13 cellular contexts compared by ENCODE assay signal in genomic region chr15:90425726-90426346, GRCh38. TPM values are rescaled to one million over a fixed set of nuclear protein-coding genes. Genes with fewer than 3 reads are reported as not detected.
DNase-seq lines count a peak whose midpoint lies in the region; ATAC-seq and TF ChIP-seq lines count a peak whose summit lies in the region.
"Had no signal": no experiment of that assay in that cellular context is flagged by ENCODE, and none has a peak within 500 bp of the region (broad histone marks: within the 10 kb centered on the region; RNA-seq: fewer than 3 reads in every experiment).

No MANE protein-coding gene starts in this region.

- H2AK5ac ChIP-seq in IMR-90 (ENCODE audit: low read depth, low read length), result peak overlapping the region; percentile 27

- 0 out of 4 replicates have a peak overlapping the region, but pooled peaks of 1 of the 2 experiments have one; percentile 38 for H4K8ac ChIP-seq in IMR-90 (ENCODE audit: low read depth in 2 of 2, low read length in 2 of 2)

- H3K56ac ChIP-seq in IMR-90 (ENCODE audit: extremely low read depth, insufficient read depth, low read length), result no peak overlapping the region

- peak overlapping the region; percentile 67 for H2AK9ac ChIP-seq in IMR-90 (replicated peaks; ENCODE audit: low read depth, low read length, poor library complexity)

- no peak overlapping the region for H3K23ac ChIP-seq in IMR-90 (ENCODE audit: low read depth, low read length)

- BruUV-seq in IMR-90 (replicated peaks; lab: Mats Ljungman, UMichigan), result no TSS peak

- 0 out of 2 replicates have a peak overlapping the region, but pooled peaks have one; percentile 20 for H3K4ac ChIP-seq in IMR-90 (ENCODE audit: low read depth, low read length)

- no peak for TF ChIP-seq CTCF in IMR-90 (conservative IDR thresholded peaks at IDR 0.05; ENCODE audit: low read depth, low read length)
- TF ChIP-seq CTCF in brain (conservative IDR thresholded peaks at IDR 0.05), result no peak
- TF ChIP-seq CTCF in CD4-positive, alpha-beta T cell (IDR thresholded peaks at IDR 0.05), result no peak

- no peak overlapping the region for H3K9ac ChIP-seq in IMR-90 (ENCODE audit: low read depth, low read length)

- TF ChIP-seq RAD21 in IMR-90 (IDR thresholded peaks at IDR 0.05; ENCODE audit: low read length), result no peak

- in situ Hi-C loops in IMR-90 (cut with MboI; ENCODE audit: low sequenced_read_pairs), result no loop called here

- no peaks in the 10 kb centered on the region for H3K27me3 ChIP-seq in IMR-90 (ENCODE audit: control insufficient read depth, insufficient read depth, low read length)
- no peaks in the 10 kb centered on the region for H3K27me3 ChIP-seq in CD4-positive, alpha-beta T cell (ENCODE audit: control insufficient read depth, insufficient read depth, low read length)
- H3K27me3 ChIP-seq: stomach had no signal

- H3K4me1 ChIP-seq in IMR-90 (ENCODE audit: control insufficient read depth, insufficient read depth, low read length), result peaks cover 10% of the 10 kb centered on the region

- DNase-seq in IMR-90, result no peak
- peak; percentile 64 for DNase-seq in medulla oblongata (ENCODE audit: extremely low spot score)
- no peak for DNase-seq in stimulated activated naive B cell treated with anti-CD40 and anti-IgM and Interleukin-4, amounts not matched to agents 10 μg/mL and 1 μg/mL and 100 μg/mL, for 72 hours
- no peak for DNase-seq in CD4-positive, alpha-beta T cell
- no peak for DNase-seq in NCI-H1092 treated with DMSO at 0.1 percent for 48 hours (lab: John Stamatoyannopoulos, UW)
- DNase-seq: activated T-cell treated with anti-CD3 and anti-CD28 coated beads, Interleukin-2, amount 50 U/mL, for 4 hours; DMS53; naive B cell; NCI-H1930; PC-3; stomach had no signal

- peaks cover 26% of the 10 kb centered on the region for H3K4me1 Mint-ChIP-seq in brain
- H3K4me1 Mint-ChIP-seq in stimulated activated naive B cell treated with anti-CD40 and anti-IgM and Interleukin-4, amounts not matched to agents 10 μg/mL and 1 μg/mL and 100 μg/mL, for 72 hours, result peaks cover 14 to 47% of the 10 kb centered on the region in 2 donors
- H3K4me1 Mint-ChIP-seq in CD4-positive, alpha-beta T cell (ENCODE audit: low read depth), result peaks cover 42% of the 10 kb centered on the region

- H3K27ac ChIP-seq in IMR-90 (ENCODE audit: insufficient read depth, low read length), result no peak overlapping the region
- no peak overlapping the region for H3K27ac ChIP-seq in CD4-positive, alpha-beta T cell (ENCODE audit: low read depth, low read length)
- H3K27ac ChIP-seq: stomach had no signal

- peaks cover 21% of the 10 kb centered on the region for H3K9me1 ChIP-seq in IMR-90 (ENCODE audit: insufficient read depth, low read length)

- no peaks in the 10 kb centered on the region for H3K27me3 Mint-ChIP-seq in brain
- H3K27me3 Mint-ChIP-seq in stimulated activated naive B cell treated with anti-CD40 and anti-IgM and Interleukin-4, amounts not matched to agents 10 μg/mL and 1 μg/mL and 100 μg/mL, for 72 hours, result no peaks in the 10 kb centered on the region
- H3K27me3 Mint-ChIP-seq in CD4-positive, alpha-beta T cell, result no peaks in the 10 kb centered on the region
- H3K27me3 Mint-ChIP-seq: naive B cell had no signal

- peaks cover 38% of the 10 kb centered on the region for H3K36me3 Mint-ChIP-seq in brain
- peaks cover 19 to 25% of the 10 kb centered on the region in 2 donors for H3K36me3 Mint-ChIP-seq in stimulated activated naive B cell treated with anti-CD40 and anti-IgM and Interleukin-4, amounts not matched to agents 10 μg/mL and 1 μg/mL and 100 μg/mL, for 72 hours
- peaks cover 51% of the 10 kb centered on the region for H3K36me3 Mint-ChIP-seq in CD4-positive, alpha-beta T cell (ENCODE audit: low read depth)

- H3K27ac Mint-ChIP-seq in brain, result peak overlapping the region in 4 of 5 experiments; percentile 11 to 90 (median 70)
- peak overlapping the region; percentile 28 for H3K27ac Mint-ChIP-seq in stimulated activated naive B cell treated with anti-CD40 and anti-IgM and Interleukin-4, amounts not matched to agents 10 μg/mL and 1 μg/mL and 100 μg/mL, for 72 hours
- no peak overlapping the region for H3K27ac Mint-ChIP-seq in CD4-positive, alpha-beta T cell

- dilution Hi-C loops in IMR-90 (cut with HindIII; ENCODE audit: low sequenced_read_pairs, unreplicated experiment), result no loop called here

- H4K20me1 ChIP-seq in IMR-90 (ENCODE audit: insufficient read depth, low read length), result peaks cover 40% of the 10 kb centered on the region

- no peak overlapping the region for H2BK120ac ChIP-seq in IMR-90 (ENCODE audit: low read depth, low read length)

- no peak overlapping the region for H4K5ac ChIP-seq in IMR-90 (ENCODE audit: low read depth, low read length)

- CTCF ChIA-PET in IMR-90 (lab: Yijun Ruan, JAX), result no interaction called here
- CTCF ChIA-PET in CD4-positive, alpha-beta T cell (lab: Charles Lee), result interaction anchor here (1.0 to 1.4 kb wide), 2 partner anchors 44 to 64 kb away, joined by 3 to 4 read pairs; no protein-coding TSS in a partner anchor

- no peak overlapping the region for H2BK15ac ChIP-seq in IMR-90 (ENCODE audit: low read depth, low read length)

- intact Hi-C loops in IMR-90 (cut with micrococcal nuclease), result no loop called here
- intact Hi-C loops in CD4-positive, alpha-beta T cell (cut with DNase I, micrococcal nuclease), result loop anchor here (5.0 to 10.0 kb wide), 2 partner anchors 34 to 59 kb away; no protein-coding TSS in a partner anchor

- H3K18ac ChIP-seq in IMR-90 (ENCODE audit: low read depth, low read length), result no peak overlapping the region

- H2AFZ ChIP-seq in IMR-90 (replicated peaks; ENCODE audit: low read length, poor library complexity), result no peak overlapping the region

- peaks cover 6% of the 10 kb centered on the region for H3K36me3 ChIP-seq in IMR-90 (ENCODE audit: control insufficient read depth, insufficient read depth, low read length)

- H3K4me3 ChIP-seq in IMR-90 (ENCODE audit: insufficient read depth, low read depth, low read length), result no peak overlapping the region
- H3K4me3 ChIP-seq: stomach had no signal

- POLR2A ChIA-PET in IMR-90 (lab: Charles Lee; ENCODE audit: unreplicated experiment), result no interaction called here
- POLR2A ChIA-PET in CD4-positive, alpha-beta T cell (lab: Charles Lee), result interaction anchor here (0.8 kb wide), 1 partner anchor 89 kb away, joined by 6 read pairs; no protein-coding TSS in a partner anchor

- no peak overlapping the region for H4K91ac ChIP-seq in IMR-90 (ENCODE audit: insufficient read depth, low read depth, low read length)

- H2BK5ac ChIP-seq in IMR-90 (ENCODE audit: low read depth, low read length, poor library complexity, severe bottlenecking), result no peak overlapping the region

- no peaks in the 10 kb centered on the region for H3K9me3 Mint-ChIP-seq in brain
- no peaks in the 10 kb centered on the region for H3K9me3 Mint-ChIP-seq in stimulated activated naive B cell treated with anti-CD40 and anti-IgM and Interleukin-4, amounts not matched to agents 10 μg/mL and 1 μg/mL and 100 μg/mL, for 72 hours
- no peaks in the 10 kb centered on the region for H3K9me3 Mint-ChIP-seq in CD4-positive, alpha-beta T cell
- H3K9me3 Mint-ChIP-seq: activated T-cell treated with anti-CD3 and anti-CD28 coated beads, Interleukin-2, amount 50 U/mL, for 4 hours; naive B cell had no signal

- no peak overlapping the region for H3K4me2 ChIP-seq in IMR-90 (ENCODE audit: low read depth, low read length)

- peak overlapping the region in 1 of 5 experiments; percentile 35 for H3K4me3 Mint-ChIP-seq in brain
- no peak overlapping the region for H3K4me3 Mint-ChIP-seq in stimulated activated naive B cell treated with anti-CD40 and anti-IgM and Interleukin-4, amounts not matched to agents 10 μg/mL and 1 μg/mL and 100 μg/mL, for 72 hours
- no peak overlapping the region for H3K4me3 Mint-ChIP-seq in CD4-positive, alpha-beta T cell
- H3K4me3 Mint-ChIP-seq: activated T-cell treated with anti-CD3 and anti-CD28 coated beads, Interleukin-2, amount 50 U/mL, for 4 hours; naive B cell had no signal

- no peaks in the 10 kb centered on the region for H3K9me3 ChIP-seq in IMR-90 (ENCODE audit: control insufficient read depth, insufficient read depth, low read length)
- no peaks in the 10 kb centered on the region for H3K9me3 ChIP-seq in CD4-positive, alpha-beta T cell (ENCODE audit: control insufficient read depth, low read length)
- H3K9me3 ChIP-seq: stomach had no signal

- TF ChIP-seq POLR2A in IMR-90 (IDR thresholded peaks at IDR 0.05; ENCODE audit: low read depth, low read length), result no peak

- H3K14ac ChIP-seq in IMR-90 (replicated peaks; ENCODE audit: low read depth, low read length), result peak overlapping the region; percentile 50

- WGBS in IMR-90 (ENCODE audit: extremely low coverage in 2 of 2, insufficient read length in 1 of 2), 2 experiments, result 70% methylated on average over 1 of the region's 2 CpGs; no CpG with 5 or more reads in 1 of the 2 experiments

- H3K79me1 ChIP-seq in IMR-90 (ENCODE audit: low read depth in 1 of 2, low read length in 2 of 2), result peaks cover 16 to 65% of the 10 kb centered on the region in 2 experiments

- peak; percentile 81 for ATAC-seq in IMR-90 (ENCODE audit: low read depth)
- ATAC-seq in stimulated activated naive B cell treated with anti-CD40 and anti-IgM and Interleukin-4, amounts not matched to agents 10 μg/mL and 1 μg/mL and 100 μg/mL, for 72 hours (replicated peaks), result no peak
- ATAC-seq in activated CD4-positive, CD25-positive, alpha-beta regulatory T cell treated with anti-CD3 and anti-CD28 coated beads, Interleukin-2, amount 50 U/mL, for 24 hours, result no peak
- ATAC-seq in CD4-positive, alpha-beta T cell (ENCODE audit: poor library complexity), result no peak
- ATAC-seq: activated T-cell treated with anti-CD3 and anti-CD28 coated beads, Interleukin-2, amount 50 U/mL, for 4 hours; PC-3 had no signal

- no peak overlapping the region for H2BK20ac ChIP-seq in IMR-90 (ENCODE audit: low read depth, low read length)

TF ChIP-seq in IMR-90, 13 proteins besides CTCF, POLR2A, EP300 and RAD21 (continues in another document):
- TF ChIP-seq RFX5 (IDR thresholded peaks at IDR 0.05; ENCODE audit: low read depth, low read length), result no peak
- no peak for TF ChIP-seq USF2 (IDR thresholded peaks at IDR 0.05; ENCODE audit: low read depth, low read length)
- no peak for TF ChIP-seq BHLHE40 (IDR thresholded peaks at IDR 0.05; ENCODE audit: low read depth, low read length)
- no peak for TF ChIP-seq CEBPB (IDR thresholded peaks at IDR 0.05; ENCODE audit: low read depth, low read length)
- TF ChIP-seq CHD1 (IDR thresholded peaks at IDR 0.05; ENCODE audit: low read depth, low read length), result no peak

RNA-seq across cellular contexts. Expression of gene IQGAP1, which starts 37.8 kb away (rescaled TPM):
- total RNA-seq in IMR-90 (2012; rRNA removed), result 207 and 246 TPM in 2 replicates
- polyA plus RNA-seq in IMR-90 (2012; rRNA removed), result 87.5 and 93.4 TPM in 2 replicates
- 9.1 and 14.9 TPM in 2 replicates for polyA plus RNA-seq in IMR-90 (2012; cell fraction: cytosol; rRNA removed)
- polyA plus RNA-seq in IMR-90 (2012; cell fraction: nucleus; rRNA removed; ENCODE audit: low replicate concordance), result 41.3 and 240 TPM in 2 replicates
- polyA plus RNA-seq in brain (ENCODE audit: insufficient read depth, low read depth, low replicate concordance), result 55.6 TPM
- total RNA-seq in CD4-positive, alpha-beta T cell, result 10 to 100 TPM; 76.8 to 78.7 TPM
